Comparison of ENCODE assay signal across 17 cellular contexts in genomic region chr9:114830546-114830945, GRCh38. TPM values are rescaled to one million over a fixed set of nuclear protein-coding genes. Genes with fewer than 3 reads are reported as not detected.
"Had no signal": no experiment of that assay in that cellular context is flagged by ENCODE, and none has a peak within 500 bp of the region (broad histone marks: within the 10 kb centered on the region; RNA-seq: fewer than 3 reads in every experiment).

No MANE protein-coding gene starts in this region.

- H3K79me2 ChIP-seq: hepatocyte, parathyroid adenoma had no signal

- H3K9me3 ChIP-seq: adrenal gland, colonic mucosa, neutrophil, thoracic aorta had no signal

- H3K4me3 ChIP-seq: adrenal gland, colonic mucosa, hepatocyte, thoracic aorta had no signal

- H3K4me2 ChIP-seq: hepatocyte had no signal

- H3K4me3 Mint-ChIP-seq: activated CD4-positive, alpha-beta memory T cell treated with anti-CD3 and anti-CD28 coated beads, Interleukin-2, amount 10 ng/mL, durations not matched to agents 7 days and 5 days; activated CD4-positive, alpha-beta T cell treated with anti-CD3 and anti-CD28 coated beads for 36 hours; activated T-cell treated with anti-CD3 and anti-CD28 coated beads, Interleukin-2, amount 50 U/mL, for 24 hours; natural killer cell; stimulated activated effector memory CD8-positive, alpha-beta T cell treated with anti-CD3 and anti-CD28 coated beads, Interleukin-12 subunit alpha, Interleukin-12 subunit beta, amount 100 ng/mL, for 72 hours had no signal

- H2AFZ ChIP-seq: hepatocyte, parathyroid adenoma had no signal

- H3K27me3 Mint-ChIP-seq: activated CD4-positive, alpha-beta T cell treated with anti-CD3 and anti-CD28 coated beads for 36 hours; activated T-cell treated with anti-CD3 and anti-CD28 coated beads, Interleukin-2, amount 50 U/mL, for 24 hours had no signal

- H3K27me3 ChIP-seq: colonic mucosa, hepatocyte had no signal

- H3K4me1 Mint-ChIP-seq: natural killer cell had no signal

- ATAC-seq: activated CD4-positive, alpha-beta T cell treated with anti-CD3 and anti-CD28 coated beads for 36 hours; esophagus mucosa; left ventricle myocardium superior; natural killer cell; stimulated activated effector memory CD8-positive, alpha-beta T cell treated with anti-CD3 and anti-CD28 coated beads, Interleukin-12 subunit alpha, Interleukin-12 subunit beta, amount 100 ng/mL, for 72 hours had no signal

- H3K36me3 ChIP-seq: adrenal gland, colonic mucosa, neutrophil, thoracic aorta had no signal

- DNase-seq: activated CD4-positive, alpha-beta memory T cell treated with anti-CD3 and anti-CD28 coated beads, Interleukin-2, amount 10 ng/mL, durations not matched to agents 7 days and 5 days; activated CD4-positive, alpha-beta T cell treated with anti-CD3 and anti-CD28 coated beads for 36 hours; activated naive CD4-positive, alpha-beta T cell treated with anti-CD3 and anti-CD28 coated beads, Interleukin-2, amount 50 U/mL, for 16 hours; activated T-cell treated with anti-CD3 and anti-CD28 coated beads, Interleukin-2, amount 50 U/mL, for 24 hours; adrenal gland; caudate nucleus; colonic mucosa; left ventricle myocardium superior; mesendoderm; natural killer cell; stimulated activated CD4-positive, alpha-beta T cell treated with anti-CD3 and anti-CD28 coated beads, Interleukin-12 subunit alpha, Interleukin-12 subunit beta, amount 100 ng/mL, for 4 hours had no signal

- H3K9me3 Mint-ChIP-seq: activated T-cell treated with anti-CD3 and anti-CD28 coated beads, Interleukin-2, amount 50 U/mL, for 24 hours; natural killer cell; stimulated activated effector memory CD8-positive, alpha-beta T cell treated with anti-CD3 and anti-CD28 coated beads, Interleukin-12 subunit alpha, Interleukin-12 subunit beta, amount 100 ng/mL, for 72 hours had no signal

- H3K27ac ChIP-seq: adrenal gland, colonic mucosa, hepatocyte, neutrophil, parathyroid adenoma, thoracic aorta had no signal

- H3K27ac Mint-ChIP-seq: activated CD4-positive, alpha-beta memory T cell treated with anti-CD3 and anti-CD28 coated beads, Interleukin-2, amount 10 ng/mL, durations not matched to agents 7 days and 5 days; activated CD4-positive, alpha-beta T cell treated with anti-CD3 and anti-CD28 coated beads for 36 hours; activated T-cell treated with anti-CD3 and anti-CD28 coated beads, Interleukin-2, amount 50 U/mL, for 24 hours; natural killer cell; stimulated activated effector memory CD8-positive, alpha-beta T cell treated with anti-CD3 and anti-CD28 coated beads, Interleukin-12 subunit alpha, Interleukin-12 subunit beta, amount 100 ng/mL, for 72 hours had no signal

- H3K4me1 ChIP-seq: adrenal gland, colonic mucosa, parathyroid adenoma had no signal

- H3K36me3 Mint-ChIP-seq: natural killer cell; stimulated activated effector memory CD8-positive, alpha-beta T cell treated with anti-CD3 and anti-CD28 coated beads, Interleukin-12 subunit alpha, Interleukin-12 subunit beta, amount 100 ng/mL, for 72 hours had no signal

- H3K9ac ChIP-seq: parathyroid adenoma had no signal

RNA-seq across cellular contexts. Expression of gene TNFSF15, which starts 24.7 kb away (rescaled TPM):
- total RNA-seq: left ventricle myocardium superior, natural killer cell had no signal
